Comparison of ENCODE assay signal across 13 cellular contexts in the genomic region with DNA sequence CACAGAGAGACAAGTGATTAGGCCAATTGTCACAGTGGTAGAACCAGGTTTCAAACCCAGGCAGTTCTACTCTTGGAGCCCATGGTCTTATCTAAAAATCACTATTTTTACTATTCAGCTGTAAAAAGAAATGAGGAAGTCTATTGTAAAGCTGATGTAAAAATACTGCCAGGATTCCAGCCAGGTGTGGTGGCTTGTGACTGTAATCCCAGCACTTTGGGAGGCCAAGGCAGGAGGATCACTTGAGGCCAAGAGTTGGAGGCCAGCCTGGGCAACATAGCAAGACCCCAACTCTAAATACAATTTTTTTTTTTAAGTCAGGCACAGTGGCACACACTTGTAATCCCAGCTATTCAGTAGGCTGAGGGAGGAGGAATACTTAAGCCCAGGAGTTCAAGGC.
"Had no signal": no experiment of that assay in that cellular context is flagged by ENCODE, and none has a peak within 500 bp of the region (broad histone marks: within the 10 kb centered on the region; RNA-seq: fewer than 3 reads in every experiment).

No MANE protein-coding gene starts in this region.

- H3K36me3 ChIP-seq: neutrophil, right atrium auricular region, vagina had no signal

- H3K9me3 Mint-ChIP-seq: naive B cell, type B pancreatic cell had no signal

- H3K27ac Mint-ChIP-seq: type B pancreatic cell had no signal

- H3K9me3 ChIP-seq: heart left ventricle, neutrophil, right atrium auricular region, vagina had no signal

- DNase-seq: effector memory CD4-positive, alpha-beta T cell; heart left ventricle; hippocampal formation; mesendoderm; naive B cell; small intestine; stimulated activated CD4-positive, alpha-beta T cell treated with anti-CD3 and anti-CD28 coated beads, Interleukin-12 subunit alpha, Interleukin-12 subunit beta, amount 100 ng/mL, for 4 hours; stimulated activated naive CD4-positive, alpha-beta T cell had no signal

- H3K4me3 Mint-ChIP-seq: type B pancreatic cell had no signal

- H3K27me3 Mint-ChIP-seq: naive B cell, type B pancreatic cell had no signal

- H3K27ac ChIP-seq: heart left ventricle, neutrophil, right atrium auricular region, vagina had no signal

- H3K4me3 ChIP-seq: heart left ventricle, right atrium auricular region, vagina had no signal

- ATAC-seq: esophagus mucosa, heart left ventricle had no signal

- H3K4me1 ChIP-seq: right atrium auricular region, vagina had no signal

- H3K36me3 Mint-ChIP-seq: naive B cell, type B pancreatic cell had no signal
